In genomic region chr1:37477198-37477931, GRCh38 we compare ENCODE assay signal across 8 cellular contexts. TPM values are rescaled to one million over a fixed set of nuclear protein-coding genes. Genes with fewer than 3 reads are reported as not detected.
DNase-seq lines count a peak whose midpoint lies in the region; TF ChIP-seq lines count a peak whose summit lies in the region.

No MANE protein-coding gene starts in this region.

- TF ChIP-seq POLR2A in prostate gland (IDR thresholded peaks at IDR 0.05), result peak; percentile 64
- TF ChIP-seq POLR2A in vagina (IDR thresholded peaks at IDR 0.05), result peak in 1 of 2 donors; percentile 0

- no peak for TF ChIP-seq CTCF in GM12865 (IDR thresholded peaks at IDR 0.05; ENCODE audit: insufficient read depth, low read depth, low read length, missing control alignments)
- TF ChIP-seq CTCF in HFF-Myc (IDR thresholded peaks at IDR 0.05; ENCODE audit: low read depth, low read length, missing control alignments), result no peak
- no peak for TF ChIP-seq CTCF in foreskin fibroblast (IDR thresholded peaks at IDR 0.05; ENCODE audit: low read depth, low read length)
- no peak for TF ChIP-seq CTCF in prostate gland (IDR thresholded peaks at IDR 0.05)
- TF ChIP-seq CTCF in vagina (IDR thresholded peaks at IDR 0.05), result no peak

- intact Hi-C loops in prostate gland (cut with DNase I), result no loop called here
- intact Hi-C loops in vagina (cut with DNase I), result no loop called here

- peak overlapping the region; percentile 80 for H3K9ac ChIP-seq in NT2/D1 (ENCODE audit: insufficient read length, low read depth)

- peaks cover 49% of the 10 kb centered on the region for H3K4me1 ChIP-seq in NT2/D1 (ENCODE audit: insufficient read depth, insufficient read length)
- peaks cover 33% of the 10 kb centered on the region for H3K4me1 ChIP-seq in prostate gland (replicated peaks)
- H3K4me1 ChIP-seq in vagina, result peaks cover 75% of the 10 kb centered on the region

- H3K4me3 ChIP-seq in GM12865 (ENCODE audit: low read depth, low read length) (peak overlapping the region; percentile 80), HFF-Myc (replicated peaks; ENCODE audit: low read depth, low read length) (peak overlapping the region; percentile 80), NT2/D1 (ENCODE audit: insufficient read length, low read depth) (peak overlapping the region; percentile 13), foreskin fibroblast (ENCODE audit: low read depth in 1 of 2, low read length in 2 of 2) (peak overlapping the region; percentile 73 to 76), prostate gland (peak overlapping the region; percentile 89 to 94), vagina (peak overlapping the region; percentile 84 to 87)

- H3K36me3 ChIP-seq in NT2/D1 (ENCODE audit: insufficient read depth, insufficient read length, low read length) (peaks cover 68% of the 10 kb centered on the region), prostate gland (peaks cover 29 to 36% of the 10 kb centered on the region in 2 donors), vagina (peaks cover 3 to 23% of the 10 kb centered on the region in 2 donors)

- DNase-seq in GM12865 (ENCODE audit: low read depth), result peak; percentile 93
- DNase-seq in HFF-Myc (ENCODE audit: extremely low read depth, low read depth), result no peak
- peak; percentile 32 for DNase-seq in NT2/D1 (ENCODE audit: low read depth, low spot score)
- DNase-seq in activated T-helper 1 cell treated with Interleukin-2 at 50 U/mL for 16 hours (ENCODE audit: low read depth), result peak; percentile 70
- DNase-seq in foreskin fibroblast, result peak in 1 of 2 donors; percentile 34
- no peak for DNase-seq in prostate gland (ENCODE audit: low spot score)
- DNase-seq in vagina (ENCODE audit: extremely low spot score in 2 of 2), result peak in 1 of 2 donors; percentile 88
- DNase-seq in NCI-H146 (lab: John Stamatoyannopoulos, UW), result no peak

- peak overlapping the region; percentile 94 to 97 for H3K27ac ChIP-seq in prostate gland
- peak overlapping the region; percentile 98 for H3K27ac ChIP-seq in vagina

- H3K27me3 ChIP-seq in NT2/D1 (ENCODE audit: insufficient read depth, insufficient read length), result peaks cover 18% of the 10 kb centered on the region
- no peaks in the 10 kb centered on the region for H3K27me3 ChIP-seq in prostate gland (replicated peaks; ENCODE audit: insufficient read depth)
- H3K27me3 ChIP-seq in vagina, result no peaks in the 10 kb centered on the region

- WGBS in prostate gland, result 10% methylated on average over 10 of the region's 10 CpGs

- H3K9me3 ChIP-seq in NT2/D1 (ENCODE audit: insufficient read depth, low read length), result no peaks in the 10 kb centered on the region
- H3K9me3 ChIP-seq in prostate gland, result no peaks in the 10 kb centered on the region
- no peaks in the 10 kb centered on the region for H3K9me3 ChIP-seq in vagina

RNA-seq across cellular contexts. Expression of gene ZC3H12A, which starts 3.0 kb away (rescaled TPM):
- total RNA-seq in prostate gland (10 to 100 TPM; 74.4 to 97.1 TPM), vagina (51.6 TPM)

RNA-seq across cellular contexts. Expression of gene MEAF6, which starts 37.2 kb away (rescaled TPM):
- total RNA-seq in prostate gland, result 100 to 1,000 TPM; 175 to 252 TPM
- 54.5 TPM for total RNA-seq in vagina

Comparison
In these comparisons a context has a peak if more than half of its experiments do, and no peak if none do; other contexts are left out.
1. DNase-seq: peak in GM12865 (single experiment), NT2/D1 (single experiment) and activated T-helper 1 cell treated with Interleukin-2 at 50 U/mL for 16 hours (single experiment); none in HFF-Myc (single experiment), prostate gland (single experiment) and NCI-H146 (single experiment).
2. H3K4me3 ChIP-seq: peak in every context shown above with its lines; median percentile 92 in prostate gland; 86 in vagina; 80 in GM12865; 80 in HFF-Myc; 74 in foreskin fibroblast; 13 in NT2/D1.